ENCODE assay signal across 27 cellular contexts in genomic region chr5:93395891-93396465, GRCh38.
DNase-seq lines count a peak whose midpoint lies in the region; ATAC-seq and TF ChIP-seq lines count a peak whose summit lies in the region.
"Had no signal": no experiment of that assay in that cellular context is flagged by ENCODE, and none has a peak within 500 bp of the region (broad histone marks: within the 10 kb centered on the region; RNA-seq: fewer than 3 reads in every experiment).

No MANE protein-coding gene starts in this region.

- H2BK5ac ChIP-seq in neuronal stem cell (ENCODE audit: low read length): no peak overlapping the region

- CTCF ChIA-PET in SK-N-SH (lab: Yijun Ruan, JAX): interaction anchor here (0.9 kb wide), 1 partner anchor 9 kb away, joined by 5 read pairs; no protein-coding TSS in a partner anchor

- no peak overlapping the region for H2AFZ ChIP-seq in SK-N-SH (ENCODE audit: low read depth)
- H2AFZ ChIP-seq in neuronal stem cell (ENCODE audit: low read length): peak overlapping the region; percentile 77

- TF ChIP-seq EP300 in SK-N-SH (IDR thresholded peaks at IDR 0.05; ENCODE audit: borderline replicate concordance in 1 of 2, low read depth in 1 of 2, low read length in 1 of 2): no peak

- no peak overlapping the region for H4K91ac ChIP-seq in neuronal stem cell (ENCODE audit: low read depth, low read length, poor library complexity)

- H3K79me2 ChIP-seq in SK-N-SH (ENCODE audit: insufficient read depth): no peaks in the 10 kb centered on the region

- H3K79me1 ChIP-seq in neuronal stem cell (ENCODE audit: low read depth, low read length): no peaks in the 10 kb centered on the region

- no peak overlapping the region for H3K4ac ChIP-seq in neuronal stem cell (ENCODE audit: low read length)

- no peak overlapping the region for H2BK120ac ChIP-seq in neuronal stem cell (ENCODE audit: low read depth, low read length)

- H3K4me1 ChIP-seq in SK-N-SH (ENCODE audit: control insufficient read depth in 1 of 2, insufficient read depth in 2 of 2, low read depth in 1 of 2, low read length in 1 of 2) (no peaks in the 10 kb centered on the region; a peak in 1 of 4 replicates), neuronal stem cell (ENCODE audit: control insufficient read depth in 2 of 2, insufficient read depth in 1 of 2, low read depth in 1 of 2, low read length in 2 of 2) (peaks cover 7 to 12% of the 10 kb centered on the region in 2 donors), body of pancreas (no peaks in the 10 kb centered on the region)
- H3K4me1 ChIP-seq: BE2C, HAP-1, left ventricle myocardium inferior had no signal

- no peak overlapping the region for H4K8ac ChIP-seq in neuronal stem cell (ENCODE audit: low read depth, low read length)

- POLR2A ChIA-PET in SK-N-SH (lab: Yijun Ruan, JAX): no interaction called here

- TF ChIP-seq CTCF in SK-N-SH (IDR thresholded peaks at IDR 0.05): no peak
- TF ChIP-seq CTCF in body of pancreas (IDR thresholded peaks at IDR 0.05): no peak

- H3K27ac ChIP-seq in SK-N-SH (ENCODE audit: low read depth in 2 of 2, low read length in 1 of 2) (no peak overlapping the region), neuronal stem cell (replicated peaks; ENCODE audit: low read length) (no peak overlapping the region), body of pancreas (no peak overlapping the region)
- H3K27ac ChIP-seq: left ventricle myocardium inferior had no signal

- no peaks in the 10 kb centered on the region for H3K9me2 ChIP-seq in SK-N-SH

- H3K23ac ChIP-seq in neuronal stem cell (ENCODE audit: low read depth, low read length, poor library complexity): no peak overlapping the region

- H3K4me3 ChIP-seq in SK-N-SH (ENCODE audit: low read depth in 2 of 2, low read length in 1 of 2) (no peak overlapping the region), neuronal stem cell (ENCODE audit: low read length in 2 of 2) (no peak overlapping the region), body of pancreas (no peak overlapping the region)
- H3K4me3 ChIP-seq: HAP-1, left ventricle myocardium inferior had no signal

- no peak overlapping the region for H3K14ac ChIP-seq in neuronal stem cell (ENCODE audit: low read length)

- H3K4me2 ChIP-seq in SK-N-SH (no peak overlapping the region), neuronal stem cell (ENCODE audit: insufficient read depth, low read length, poor library complexity, severe bottlenecking) (no peak overlapping the region)

- 81% methylated on average over 3 of the region's 3 CpGs for WGBS in SK-N-SH (ENCODE audit: low lambda C conversion rate)
- no CpG with 5 or more reads among the region's 3 CpGs for WGBS in neuronal stem cell (ENCODE audit: extremely low coverage in 2 of 2, insufficient read length in 2 of 2, insufficient replicate concordance in 1 of 2), 2 donors
- whole genome bisulfite sequencing in body of pancreas, 2 donors: 70 to 83% methylated on average over 3 of the region's 3 CpGs

- H3K9me3 ChIP-seq in SK-N-SH (no peaks in the 10 kb centered on the region), neuronal stem cell (replicated peaks in 1 of 2; ENCODE audit: control insufficient read depth in 2 of 2, insufficient read depth in 1 of 2, low read depth in 1 of 2, low read length in 2 of 2) (peaks cover 0 to 9% of the 10 kb centered on the region in 2 donors), body of pancreas (no peaks in the 10 kb centered on the region)
- H3K9me3 ChIP-seq: BE2C had no signal

- ATAC-seq in body of pancreas: no peak
- ATAC-seq in GM18511 (IDR thresholded peaks at IDR 0.05; ENCODE audit: unreplicated experiment): no peak
- ATAC-seq: natural killer cell treated with Interleukin-12 subunit alpha and Interleukin-12 subunit beta and Interleukin-15 and Interleukin-18, amount 100 ng/mL, for 72 hours; Panc1; sciatic nerve had no signal

- no peak for TF ChIP-seq POLR2A in body of pancreas (IDR thresholded peaks at IDR 0.05)

- peak; percentile 18 for DNase-seq in SKM-1 treated with dmso at 0.1 percent for 144 hours (lab: John Stamatoyannopoulos, UW; ENCODE audit: unreplicated experiment)
- DNase-seq in SKM-1 (lab: John Stamatoyannopoulos, UW; ENCODE audit: unreplicated experiment): no peak
- no peak for DNase-seq in SK-N-SH
- peak; percentile 45 for DNase-seq in fibroblast of peridontal ligament (ENCODE audit: extremely low read depth)
- DNase-seq in neuronal stem cell (ENCODE audit: low spot score): no peak
- no peak for DNase-seq in body of pancreas
- DNase-seq in GF-D8 (lab: John Stamatoyannopoulos, UW): no peak
- DNase-seq: activated B cell treated with CpG ODN at 0.5 μM for 24 hours; activated CD4-positive, alpha-beta T cell treated with anti-CD3 and anti-CD28 coated beads, Interleukin-2, amount 50 U/mL, for 48 hours; activated CD8-positive, alpha-beta memory T cell treated with anti-CD3 and anti-CD28 coated beads, Interleukin-2, amount 50 U/mL, for 48 hours; activated naive CD8-positive, alpha-beta T cell treated with anti-CD3 and anti-CD28 coated beads, Interleukin-2, amount 10 ng/mL, durations not matched to agents 7 days and 5 days; BE2C; COR-L47; head of caudate nucleus; left ventricle myocardium inferior; MM.1S; NCI-H1694 treated with DMSO at 0.1 percent for 48 hours; NCI-H226; posterior cingulate gyrus; stimulated activated CD4-positive, alpha-beta T cell treated with anti-CD3 and anti-CD28 coated beads, Interleukin-15, amount 100 ng/mL, for 24 hours; stimulated activated CD8-positive, alpha-beta memory T cell treated with anti-CD3 and anti-CD28 coated beads, Interleukin-4, amount 100 ng/mL, for 48 hours; T-helper 9 cell had no signal

- H3K9ac ChIP-seq in SK-N-SH: no peak overlapping the region
- H3K9ac ChIP-seq in neuronal stem cell (ENCODE audit: low read depth, low read length, poor library complexity): no peak overlapping the region

- TF ChIP-seq RAD21 in SK-N-SH (IDR thresholded peaks at IDR 0.05; ENCODE audit: low read length): no peak

- no peaks in the 10 kb centered on the region for H3K36me3 ChIP-seq in SK-N-SH (replicated peaks in 1 of 2; ENCODE audit: control insufficient read depth in 1 of 2, insufficient read depth in 2 of 2, low read length in 1 of 2)
- peaks cover 0 to 2% of the 10 kb centered on the region in 2 donors for H3K36me3 ChIP-seq in neuronal stem cell (replicated peaks in 1 of 2; ENCODE audit: control insufficient read depth in 2 of 2, insufficient read depth in 2 of 2, low read length in 2 of 2)
- no peaks in the 10 kb centered on the region for H3K36me3 ChIP-seq in body of pancreas (replicated peaks in 1 of 2; ENCODE audit: insufficient read depth in 1 of 2, low read depth in 2 of 2)
- H3K36me3 ChIP-seq: BE2C, HAP-1, left ventricle myocardium inferior had no signal

- H3F3A ChIP-seq in SK-N-SH (replicated peaks; ENCODE audit: insufficient read depth): no peaks in the 10 kb centered on the region

- H3K27me3 ChIP-seq in SK-N-SH (ENCODE audit: insufficient read depth): no peaks in the 10 kb centered on the region
- no peaks in the 10 kb centered on the region for H3K27me3 ChIP-seq in neuronal stem cell (ENCODE audit: control insufficient read depth in 3 of 3, insufficient read depth in 3 of 3, low read depth in 1 of 3, low read length in 3 of 3)
- H3K27me3 ChIP-seq in body of pancreas: no peaks in the 10 kb centered on the region
- H3K27me3 ChIP-seq: BE2C had no signal

- no peak overlapping the region for H2AK5ac ChIP-seq in neuronal stem cell (ENCODE audit: low read depth, low read length)

- H4K20me1 ChIP-seq in SK-N-SH (ENCODE audit: insufficient read depth): no peaks in the 10 kb centered on the region

- H2BK15ac ChIP-seq in neuronal stem cell (ENCODE audit: low read length): no peak overlapping the region

- H2BK12ac ChIP-seq in neuronal stem cell (ENCODE audit: low read length): no peak overlapping the region

- intact Hi-C loops in body of pancreas (cut with DNase I): no loop called here

- H3K18ac ChIP-seq in neuronal stem cell (ENCODE audit: low read length): no peak overlapping the region

TF ChIP-seq in SK-N-SH, 30 proteins besides CTCF, POLR2A, EP300 and RAD21:
- TF ChIP-seq CHD2 (IDR thresholded peaks at IDR 0.05; ENCODE audit: low read length, partially characterized antibody) (no peak), YY1 (IDR thresholded peaks at IDR 0.05; ENCODE audit: low read depth) (no peak), RXRA (IDR thresholded peaks at IDR 0.05; ENCODE audit: borderline replicate concordance, low read depth) (no peak), TCF12 (IDR thresholded peaks at IDR 0.05) (peak; percentile 35; the same call in 1 of the 2 replicates), FOXJ3 (CRISPR knock-in tag; IDR thresholded peaks at IDR 0.05) (no peak), EZH2phosphoT487 (IDR thresholded peaks at IDR 0.05; ENCODE audit: borderline replicate concordance, low read depth) (no peak), IRF3 (IDR thresholded peaks at IDR 0.05; ENCODE audit: low read depth, low read length) (no peak)
TF ChIP-seq in SK-N-SH: peak in this region for 1.

Comparison
In these comparisons a context has a peak if more than half of its experiments do, and no peak if none do; other contexts are left out.
1. DNase-seq: peak in SKM-1 treated with dmso at 0.1 percent for 144 hours (single experiment) and fibroblast of peridontal ligament (single experiment); none in SKM-1 (single experiment), SK-N-SH (single experiment), neuronal stem cell (single experiment), body of pancreas (0 of 4) and GF-D8 (single experiment).